18 cellular contexts compared by ENCODE assay signal in the genomic region with DNA sequence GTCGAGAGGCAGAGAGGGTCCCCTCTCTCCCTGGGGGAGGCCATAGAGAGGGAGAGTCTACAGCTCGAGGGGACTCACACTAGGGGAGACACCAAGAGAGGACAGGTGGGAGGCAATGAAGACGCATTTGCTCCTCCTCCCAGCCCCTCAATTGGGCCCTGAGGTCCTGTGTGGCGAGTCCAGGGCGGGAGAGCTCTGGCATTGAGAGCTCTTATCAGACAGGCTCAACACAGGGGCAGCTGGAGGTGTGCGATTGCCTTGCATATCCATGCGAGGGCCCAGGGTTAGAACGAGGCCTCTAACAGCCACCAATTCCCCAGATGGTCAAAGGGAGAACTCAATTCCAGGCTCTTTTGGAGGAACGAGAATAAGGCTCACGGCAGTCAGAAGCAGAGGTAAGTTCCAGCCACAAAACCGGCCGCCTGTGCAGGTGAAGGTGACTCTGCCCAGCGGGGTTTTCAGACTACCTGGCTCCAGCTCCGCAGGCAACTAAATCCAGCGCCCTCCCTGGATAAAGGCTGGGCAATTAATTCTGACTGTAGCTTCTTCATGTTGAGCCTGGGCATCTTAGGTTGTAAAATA.
"Had no signal": no experiment of that assay in that cellular context is flagged by ENCODE, and none has a peak within 500 bp of the region (broad histone marks: within the 10 kb centered on the region; RNA-seq: fewer than 3 reads in every experiment).

No MANE protein-coding gene starts in this region.

- H3K27ac ChIP-seq: ascending aorta, coronary artery, left lung, parathyroid adenoma, thyroid gland had no signal

- H3K9me3 Mint-ChIP-seq: activated T-cell treated with anti-CD3 and anti-CD28 coated beads, Interleukin-2, amount 50 U/mL, for 4 hours; naive thymus-derived CD4-positive, alpha-beta T cell; T-helper 2 cell treated with Interferon-gamma antibody and Interleukin-4, amounts not matched to agents 5 μg/mL and 100 μg/mL, for 36 hours had no signal

- ATAC-seq: activated T-cell treated with anti-CD3 and anti-CD28 coated beads, Interleukin-2, amount 50 U/mL, for 4 hours; left lung; naive thymus-derived CD4-positive, alpha-beta T cell had no signal

- H3K4me3 ChIP-seq: ascending aorta, coronary artery, left lung, thyroid gland had no signal

- H3K9me3 ChIP-seq: ascending aorta, left lung, thyroid gland had no signal

- H3K4me1 ChIP-seq: ascending aorta, left lung, parathyroid adenoma, thyroid gland had no signal

- DNase-seq: activated CD4-positive, alpha-beta T cell treated with anti-CD3 and anti-CD28 coated beads, Interleukin-2, amount 50 U/mL, for 1 hour; activated CD8-positive, alpha-beta memory T cell treated with anti-CD3 and anti-CD28 coated beads, Interleukin-2, amount 50 U/mL, for 4 hours; activated naive CD4-positive, alpha-beta T cell treated with anti-CD3 and anti-CD28 coated beads, Interleukin-2, amount 50 U/mL, for 16 hours; activated T-cell treated with anti-CD3 and anti-CD28 coated beads, Interleukin-2, amount 50 U/mL, for 4 hours; erythroblast; foreskin melanocyte; left lung; naive thymus-derived CD4-positive, alpha-beta T cell; stimulated activated CD4-positive, alpha-beta T cell treated with anti-CD3 and anti-CD28 coated beads, Interleukin-12 subunit alpha, Interleukin-12 subunit beta, amount 100 ng/mL, for 4 hours; stimulated activated CD4-positive, alpha-beta T cell treated with anti-CD3 and anti-CD28 coated beads, Interleukin-1b, Interleukin-23, amount 100 ng/mL, for 48 hours; stimulated activated CD8-positive, alpha-beta memory T cell treated with anti-CD3 and anti-CD28 coated beads, Interleukin-4, amount 100 ng/mL, for 48 hours; stimulated activated naive CD4-positive, alpha-beta T cell; thyroid gland had no signal

- H3K36me3 ChIP-seq: thyroid gland had no signal

- H3K4me3 Mint-ChIP-seq: activated T-cell treated with anti-CD3 and anti-CD28 coated beads, Interleukin-2, amount 50 U/mL, for 4 hours; naive thymus-derived CD4-positive, alpha-beta T cell; T-helper 2 cell treated with Interferon-gamma antibody and Interleukin-4, amounts not matched to agents 5 μg/mL and 100 μg/mL, for 36 hours had no signal

- H2AFZ ChIP-seq: parathyroid adenoma had no signal

- H3K79me2 ChIP-seq: parathyroid adenoma had no signal

- FAIRE-seq: endometrium had no signal

- H3K27ac Mint-ChIP-seq: T-helper 2 cell treated with Interferon-gamma antibody and Interleukin-4, amounts not matched to agents 5 μg/mL and 100 μg/mL, for 36 hours had no signal

- H3K9ac ChIP-seq: parathyroid adenoma had no signal

- H3K27me3 Mint-ChIP-seq: naive thymus-derived CD4-positive, alpha-beta T cell had no signal

- H3K27me3 ChIP-seq: ascending aorta, left lung, thyroid gland had no signal
